In genomic region chr7:36391436-36392198, GRCh38 we compare ENCODE assay signal across 8 cellular contexts. TPM values are rescaled to one million over a fixed set of nuclear protein-coding genes. Genes with fewer than 3 reads are reported as not detected.
DNase-seq lines count a peak whose midpoint lies in the region; ATAC-seq and TF ChIP-seq lines count a peak whose summit lies in the region.

No MANE protein-coding gene starts in this region.

- H3K4me1 ChIP-seq in DOHH2 (ENCODE audit: control insufficient read depth, low read length) (peaks cover 42% of the 10 kb centered on the region), muscle layer of duodenum (ENCODE audit: control insufficient read depth in 1 of 2, insufficient read depth in 2 of 2, low read length in 2 of 2) (peaks cover 0 to 18% of the 10 kb centered on the region in 2 donors)

- peaks cover 55% of the 10 kb centered on the region for H3K36me3 Mint-ChIP-seq in activated CD4-positive, alpha-beta memory T cell treated with anti-CD3 and anti-CD28 coated beads, Interleukin-2, amount 10 ng/mL, durations not matched to agents 7 days and 5 days (ENCODE audit: low read depth)

- H4K20me1 ChIP-seq in DOHH2 (ENCODE audit: control insufficient read depth, insufficient read depth, low read depth, low read length): peaks cover 21% of the 10 kb centered on the region

- peaks cover 16% of the 10 kb centered on the region for H3F3A ChIP-seq in DOHH2 (ENCODE audit: control insufficient read depth, insufficient read depth)

- peaks cover 14% of the 10 kb centered on the region for H3K9me3 Mint-ChIP-seq in activated CD4-positive, alpha-beta memory T cell treated with anti-CD3 and anti-CD28 coated beads, Interleukin-2, amount 10 ng/mL, durations not matched to agents 7 days and 5 days

- peak overlapping the region; percentile 91 for H3K4me3 Mint-ChIP-seq in activated CD4-positive, alpha-beta memory T cell treated with anti-CD3 and anti-CD28 coated beads, Interleukin-2, amount 10 ng/mL, durations not matched to agents 7 days and 5 days

- no peaks in the 10 kb centered on the region for H3K9me3 ChIP-seq in DOHH2 (ENCODE audit: control insufficient read depth, insufficient read depth, low read length)
- no peaks in the 10 kb centered on the region for H3K9me3 ChIP-seq in muscle layer of duodenum (ENCODE audit: control insufficient read depth in 1 of 2, low read length in 2 of 2)

- H3K4me3 ChIP-seq in DOHH2 (ENCODE audit: low read length) (peak overlapping the region; percentile 87), muscle layer of duodenum (ENCODE audit: low read depth in 1 of 2, low read length in 2 of 2) (peak overlapping the region in 1 of 2 donors; percentile 37)

- CTCF ChIA-PET in activated CD4-positive, alpha-beta memory T cell treated with anti-CD3 and anti-CD28 coated beads, Interleukin-2, amount 10 ng/mL, durations not matched to agents 7 days and 5 days (lab: Charles Lee): interaction anchor here (0.6 to 7.8 kb wide), 5 partner anchors 9 to 73 kb away, joined by 3 to 77 read pairs (median 4); a partner anchor contains a TSS

- H3K27me3 ChIP-seq in DOHH2 (ENCODE audit: control insufficient read depth, low read length) (no peaks in the 10 kb centered on the region), muscle layer of duodenum (ENCODE audit: low read depth, low read length) (no peaks in the 10 kb centered on the region)

- no peak for TF ChIP-seq CTCF in DOHH2 (IDR thresholded peaks at IDR 0.05; ENCODE audit: low read depth, low read length, poor library complexity, severe bottlenecking)

- peak overlapping the region; percentile 78 for H3K27ac Mint-ChIP-seq in activated CD4-positive, alpha-beta memory T cell treated with anti-CD3 and anti-CD28 coated beads, Interleukin-2, amount 10 ng/mL, durations not matched to agents 7 days and 5 days

- POLR2A ChIA-PET in activated CD4-positive, alpha-beta memory T cell treated with anti-CD3 and anti-CD28 coated beads, Interleukin-2, amount 10 ng/mL, durations not matched to agents 7 days and 5 days (lab: Charles Lee): interaction anchor here (1.0 to 4.8 kb wide), 6 partner anchors 8 to 697 kb away, joined by 3 to 31 read pairs (median 4); a partner anchor contains a TSS

- H3K36me3 ChIP-seq in DOHH2 (ENCODE audit: control insufficient read depth, low read length) (peaks cover 51% of the 10 kb centered on the region), muscle layer of duodenum (ENCODE audit: control insufficient read depth in 1 of 2, insufficient read depth in 2 of 2, low read length in 2 of 2) (no peaks in the 10 kb centered on the region)

- no peaks in the 10 kb centered on the region for H3K9me2 ChIP-seq in DOHH2 (replicated peaks; ENCODE audit: control insufficient read depth, low read length)

- H3K27me3 Mint-ChIP-seq in activated CD4-positive, alpha-beta memory T cell treated with anti-CD3 and anti-CD28 coated beads, Interleukin-2, amount 10 ng/mL, durations not matched to agents 7 days and 5 days: peaks cover 4% of the 10 kb centered on the region

- peaks cover 54% of the 10 kb centered on the region for H3K4me1 Mint-ChIP-seq in activated CD4-positive, alpha-beta memory T cell treated with anti-CD3 and anti-CD28 coated beads, Interleukin-2, amount 10 ng/mL, durations not matched to agents 7 days and 5 days

- H3K27ac ChIP-seq in DOHH2 (ENCODE audit: low read depth, low read length) (peak overlapping the region; percentile 81), muscle layer of duodenum (ENCODE audit: low read length) (peak overlapping the region; percentile 78)

- peaks cover 70% of the 10 kb centered on the region for H3K79me2 ChIP-seq in DOHH2 (ENCODE audit: control insufficient read depth, low read length)

- DNase-seq in HT1080 (ENCODE audit: low read depth): peak; percentile 60
- DNase-seq in activated CD4-positive, alpha-beta memory T cell treated with anti-CD3 and anti-CD28 coated beads, Interleukin-2, amount 10 ng/mL, durations not matched to agents 7 days and 5 days: no peak
- no peak for DNase-seq in ecto neural progenitor cell (ENCODE audit: low spot score)
- DNase-seq in NCI-H187 treated with DMSO at 0.1 percent for 48 hours (lab: John Stamatoyannopoulos, UW): no peak

- H3K4me2 ChIP-seq in DOHH2 (ENCODE audit: low read length): peak overlapping the region; percentile 78

- ATAC-seq in GM19395 (IDR thresholded peaks at IDR 0.05; ENCODE audit: unreplicated experiment) (peak; percentile 58), esophagus mucosa (no peak)

RNA-seq across cellular contexts. Expression of gene ANLN, which starts 2.0 kb away (rescaled TPM):
- total RNA-seq in HT1080 (2014; rRNA removed; shearing (Covaris generic)): 133 and 142 TPM in 2 replicates
- 37.1 and 49.8 TPM in 2 replicates for polyA plus RNA-seq in HT1080 (2015; cell fraction: cytosol; rRNA removed)
- polyA plus RNA-seq in HT1080 (2015; cell fraction: nucleus; rRNA removed): 427 and 511 TPM in 2 replicates
- 10 to 100 TPM; 65.1 to 69.0 TPM for total RNA-seq in activated CD4-positive, alpha-beta memory T cell treated with anti-CD3 and anti-CD28 coated beads, Interleukin-2, amount 10 ng/mL, durations not matched to agents 7 days and 5 days
- total RNA-seq in esophagus mucosa: 43.2 TPM
